ENCODE assay signal across 8 cellular contexts in the genomic region with DNA sequence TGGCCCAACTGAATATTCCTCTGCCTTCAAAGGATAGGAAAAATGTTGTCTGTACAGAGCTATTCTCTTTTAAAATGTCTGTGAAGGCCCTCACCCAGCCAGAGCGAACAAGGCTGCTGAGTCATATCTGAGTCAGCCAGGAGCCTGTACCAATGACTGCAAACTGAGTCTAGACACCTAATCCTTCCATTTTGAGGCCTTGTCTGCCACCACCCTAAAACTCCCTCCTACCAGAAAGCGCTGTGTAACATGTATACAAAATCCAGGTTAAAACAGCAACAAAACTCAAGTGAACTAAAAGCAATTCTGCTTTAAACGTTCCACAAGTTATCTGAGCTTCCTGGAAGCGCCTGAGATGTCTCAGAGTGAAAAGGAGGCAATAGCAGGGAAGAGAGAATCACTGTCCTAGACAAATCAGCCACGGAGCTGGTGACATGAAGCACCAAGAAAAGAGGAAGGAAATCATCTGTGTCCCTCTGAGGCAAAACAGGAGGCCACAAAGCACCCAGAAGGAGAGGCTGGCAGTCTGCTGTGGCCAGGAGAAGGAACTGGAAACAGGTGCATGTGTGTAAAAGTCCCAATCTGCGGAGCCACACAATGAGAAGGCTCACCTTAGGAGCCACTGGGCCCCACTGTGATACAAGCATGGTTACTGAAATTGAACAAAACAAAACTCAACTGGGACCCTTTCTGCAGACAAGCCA. TPM values are rescaled to one million over a fixed set of nuclear protein-coding genes. Genes with fewer than 3 reads are reported as not detected.
DNase-seq lines count a peak whose midpoint lies in the region; ATAC-seq and TF ChIP-seq lines count a peak whose summit lies in the region.

No MANE protein-coding gene starts in this region.

- H3K4me3 ChIP-seq in BLaER1 treated with 17β-estradiol and CSF1 and Interleukin-3, amounts not matched to agents 10 nM and 100 nM = peak overlapping the region in 2 of 10 experiments; percentile 0 to 14; a peak in 2 of 20 replicates

- H3K27ac Mint-ChIP-seq in activated B cell treated with CpG ODN at 0.5 μM for 24 hours = peak overlapping the region; percentile 80

- POLR2A ChIA-PET in activated B cell treated with CpG ODN at 0.5 μM for 24 hours (lab: Charles Lee) = interaction anchor here (0.9 to 6.2 kb wide), 6 partner anchors 8 to 359 kb away, joined by 3 to 85 read pairs (median 6); partner anchors contain the start of gene INTS6

- H3K27me3 ChIP-seq in BLaER1 treated with 17β-estradiol and CSF1 and Interleukin-3, amounts not matched to agents 10 nM and 100 nM = no peaks in the 10 kb centered on the region

- H3K27ac ChIP-seq in BLaER1 treated with 17β-estradiol and CSF1 and Interleukin-3, amounts not matched to agents 10 nM and 100 nM = peak overlapping the region; percentile 31 to 74 (median 66); a peak in 21 of 22 replicates

- peaks cover 0 to 4% (median 0%) of the 10 kb centered on the region in 11 experiments; a peak in 2 of 22 replicates for H4K20me1 ChIP-seq in BLaER1 treated with 17β-estradiol and CSF1 and Interleukin-3, amounts not matched to agents 10 nM and 100 nM

- intact Hi-C loops in activated B cell treated with CpG ODN at 0.5 μM for 24 hours (cut with micrococcal nuclease) = loop anchor here (1.0 to 2.0 kb wide), 4 partner anchors 11 to 340 kb away; partner anchors contain the start of genes DHRS12, INTS6 and WDFY2

- no peaks in the 10 kb centered on the region for H3K27me3 Mint-ChIP-seq in activated B cell treated with CpG ODN at 0.5 μM for 24 hours

- peak overlapping the region; percentile 58 to 90 (median 77) for H3K4me2 ChIP-seq in BLaER1 treated with 17β-estradiol and CSF1 and Interleukin-3, amounts not matched to agents 10 nM and 100 nM

- DNase-seq in activated B cell treated with CpG ODN at 0.5 μM for 24 hours (peak; percentile 31), glomerular visceral epithelial cell (ENCODE audit: extremely low spot score) (peak; percentile 69), NCI-H2081 (lab: John Stamatoyannopoulos, UW) (no peak), cortex of kidney (lab: John Stamatoyannopoulos, UW) (no peak)
- peak; percentile 43 to 57 (median 48) for DNase-seq in stimulated activated CD4-positive, alpha-beta T cell treated with anti-CD3 and anti-CD28 coated beads, TNF-alpha, amount 100 ng/mL, for 24 hours (ENCODE audit: low read depth in 3 of 3)

- CTCF ChIA-PET in activated B cell treated with CpG ODN at 0.5 μM for 24 hours (lab: Charles Lee) = interaction anchor here (1.3 to 6.0 kb wide), 3 partner anchors 38 to 361 kb away, joined by 3 to 88 read pairs (median 5); no protein-coding TSS in a partner anchor

- H3K4me3 Mint-ChIP-seq in activated B cell treated with CpG ODN at 0.5 μM for 24 hours = peak overlapping the region; percentile 29

- peaks cover 13% of the 10 kb centered on the region for H3K36me3 Mint-ChIP-seq in activated B cell treated with CpG ODN at 0.5 μM for 24 hours (ENCODE audit: low read depth)

- H3K4me1 ChIP-seq in BLaER1 treated with 17β-estradiol and CSF1 and Interleukin-3, amounts not matched to agents 10 nM and 100 nM = peaks cover 29 to 39% (median 35%) of the 10 kb centered on the region in 10 experiments

- peak overlapping the region; percentile 25 to 58 (median 43); a peak in 19 of 22 replicates for H3K9ac ChIP-seq in BLaER1 treated with 17β-estradiol and CSF1 and Interleukin-3, amounts not matched to agents 10 nM and 100 nM

- H3K9me3 ChIP-seq in BLaER1 treated with 17β-estradiol and CSF1 and Interleukin-3, amounts not matched to agents 10 nM and 100 nM (replicated peaks in 1 of 11) = no peaks in the 10 kb centered on the region

- H3K4me1 Mint-ChIP-seq in activated B cell treated with CpG ODN at 0.5 μM for 24 hours = peaks cover 32% of the 10 kb centered on the region

- TF ChIP-seq CTCF in activated B cell treated with CpG ODN at 0.5 μM for 24 hours (IDR thresholded peaks at IDR 0.05) = no peak

- H3K36me3 ChIP-seq in BLaER1 treated with 17β-estradiol and CSF1 and Interleukin-3, amounts not matched to agents 10 nM and 100 nM = no peaks in the 10 kb centered on the region

- ATAC-seq in GM19463 (IDR thresholded peaks at IDR 0.05; ENCODE audit: unreplicated experiment) (peak; percentile 52), HG03571 (IDR thresholded peaks at IDR 0.05; ENCODE audit: unreplicated experiment) (peak; percentile 51), activated B cell treated with CpG ODN at 0.5 μM for 24 hours (ENCODE audit: low read depth) (peak; percentile 68)

- H3K9me3 Mint-ChIP-seq in activated B cell treated with CpG ODN at 0.5 μM for 24 hours = no peaks in the 10 kb centered on the region

RNA-seq across cellular contexts. Expression of gene DHRS12, which starts 10.2 kb away (rescaled TPM):
- total RNA-seq in activated B cell treated with CpG ODN at 0.5 μM for 24 hours = 11.6 and 14.1 TPM in 2 replicates

RNA-seq across cellular contexts. Expression of gene TMEM272, which starts 51.3 kb away (rescaled TPM):
- not detected in 2 replicates for total RNA-seq in activated B cell treated with CpG ODN at 0.5 μM for 24 hours

Comparison
In these comparisons a context has a peak if more than half of its experiments do, and no peak if none do; other contexts are left out.
1. DNase-seq: peak in activated B cell treated with CpG ODN at 0.5 μM for 24 hours (single experiment), glomerular visceral epithelial cell (single experiment) and stimulated activated CD4-positive, alpha-beta T cell treated with anti-CD3 and anti-CD28 coated beads, TNF-alpha, amount 100 ng/mL, for 24 hours (3 of 3); none in NCI-H2081 (0 of 2) and cortex of kidney (single experiment).
2. Peak in every context shown above with its lines, with median percentiles within 50 percentile points of each other: ATAC-seq.